Comparison of ENCODE assay signal across 15 cellular contexts in the genomic region with DNA sequence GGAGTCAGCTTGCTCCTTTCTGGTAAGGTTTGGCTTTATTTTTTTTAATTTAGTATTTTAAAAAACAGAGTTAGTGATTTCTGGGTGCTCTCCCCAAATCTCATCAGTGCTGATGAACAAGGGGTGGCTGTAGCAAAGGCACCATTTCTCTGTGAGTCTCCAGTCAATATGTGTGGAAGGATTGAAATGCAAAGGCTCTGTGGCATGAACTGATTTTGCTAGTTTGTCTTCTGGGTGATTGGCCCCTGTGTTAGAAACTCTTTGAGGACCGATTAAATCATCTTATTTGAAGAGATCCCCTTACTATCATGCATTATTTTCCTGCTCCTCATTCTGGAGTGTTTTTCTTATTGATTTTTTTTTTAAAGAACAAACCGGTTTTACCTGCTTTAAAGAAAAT. TPM values are rescaled to one million over a fixed set of nuclear protein-coding genes. Genes with fewer than 3 reads are reported as not detected.
DNase-seq lines count a peak whose midpoint lies in the region; ATAC-seq and TF ChIP-seq lines count a peak whose summit lies in the region.
"Had no signal": no experiment of that assay in that cellular context is flagged by ENCODE, and none has a peak within 500 bp of the region (broad histone marks: within the 10 kb centered on the region; RNA-seq: fewer than 3 reads in every experiment).

No MANE protein-coding gene starts in this region.

- TF ChIP-seq POLR2A in thyroid gland (IDR thresholded peaks at IDR 0.05), result no peak

- H3K9me3 Mint-ChIP-seq in CD14-positive monocyte, result peaks cover 0 to 4% (median 0%) of the 10 kb centered on the region in 7 donors

- POLR2A ChIA-PET in RWPE1 (lab: Yijun Ruan, JAX; ENCODE audit: low non-redundant PET), result no interaction called here

- peaks cover 18% of the 10 kb centered on the region for H3F3A ChIP-seq in GM23248 (ENCODE audit: insufficient read depth)

- H3K79me2 ChIP-seq in GM23248 (ENCODE audit: insufficient read depth) (peaks cover 17% of the 10 kb centered on the region), hepatocyte (no peaks in the 10 kb centered on the region)

- H3K9me3 ChIP-seq in GM23248 (ENCODE audit: low read depth) (no peaks in the 10 kb centered on the region), hepatocyte (ENCODE audit: low read depth) (no peaks in the 10 kb centered on the region), psoas muscle (no peaks in the 10 kb centered on the region), thyroid gland (no peaks in the 10 kb centered on the region)

- no peaks in the 10 kb centered on the region for H3K36me3 ChIP-seq in GM23248 (ENCODE audit: low read depth)
- H3K36me3 ChIP-seq in hepatocyte (replicated peaks; ENCODE audit: insufficient read depth, low read depth), result no peaks in the 10 kb centered on the region
- H3K36me3 ChIP-seq in psoas muscle (ENCODE audit: insufficient read depth in 1 of 2, low read depth in 1 of 2), result no peaks in the 10 kb centered on the region
- H3K36me3 ChIP-seq in thyroid gland, result no peaks in the 10 kb centered on the region

- DNase-seq in GM23248 (peak; percentile 20), hepatocyte (ENCODE audit: low spot score) (no peak), psoas muscle (no peak), RWPE1 (ENCODE audit: low spot score) (no peak), CD14-positive monocyte (ENCODE audit: low spot score) (no peak), thyroid gland (no peak), amniotic stem cell (lab: John Stamatoyannopoulos, UW) (no peak)
- DNase-seq: activated CD4-positive, alpha-beta T cell treated with anti-CD3 and anti-CD28 coated beads for 1 hour; activated T-cell treated with anti-CD3 and anti-CD28 coated beads, Interleukin-2, amount 50 U/mL, for 72 hours; GDM1; left colon; NCI-H1694 treated with DMSO at 0.1 percent for 48 hours had no signal

- ATAC-seq in psoas muscle, result no peak
- ATAC-seq: activated T-cell treated with anti-CD3 and anti-CD28 coated beads, Interleukin-2, amount 50 U/mL, for 72 hours; esophagus mucosa; left colon; SK-N-SH treated with all-trans-retinoic acid at 6 μM for 48 hours had no signal

- no peak overlapping the region for H3K4me3 Mint-ChIP-seq in CD14-positive monocyte
- H3K4me3 Mint-ChIP-seq: activated T-cell treated with anti-CD3 and anti-CD28 coated beads, Interleukin-2, amount 50 U/mL, for 72 hours had no signal

- H3K27me3 ChIP-seq in GM23248 (replicated peaks; ENCODE audit: insufficient read depth), result no peaks in the 10 kb centered on the region
- H3K27me3 ChIP-seq in hepatocyte, result no peaks in the 10 kb centered on the region
- peaks cover 0 to 3% (median 0%) of the 10 kb centered on the region in 3 donors for H3K27me3 ChIP-seq in psoas muscle (ENCODE audit: insufficient read depth in 3 of 3, low read length in 2 of 3)
- no peaks in the 10 kb centered on the region for H3K27me3 ChIP-seq in thyroid gland

- H3K9ac ChIP-seq in GM23248, result peak overlapping the region; percentile 73

- H3K4me2 ChIP-seq in GM23248 (ENCODE audit: unreplicated experiment) (peak overlapping the region; percentile 93), hepatocyte (peak overlapping the region; percentile 65)

- H3K27ac ChIP-seq in GM23248 (peak overlapping the region; percentile 46), hepatocyte (no peak overlapping the region), psoas muscle (peak overlapping the region; percentile 54), RWPE1 (no peak overlapping the region), thyroid gland (peak overlapping the region in 1 of 3 donors; percentile 49)

- H2AFZ ChIP-seq in GM23248 (peak overlapping the region; percentile 96), hepatocyte (peak overlapping the region; percentile 49)

- H4K20me1 ChIP-seq in GM23248 (ENCODE audit: insufficient read depth), result no peaks in the 10 kb centered on the region
- no peaks in the 10 kb centered on the region for H4K20me1 ChIP-seq in hepatocyte (ENCODE audit: insufficient read depth, poor library complexity, severe bottlenecking)

- 76 to 79% methylated on average over 2 of the region's 2 CpGs for WGBS in GM23248 (ENCODE audit: low coverage in 1 of 2, low lambda C conversion rate in 2 of 2, missing lambda C conversion rate in 2 of 2), 2 experiments
- WGBS in hepatocyte (ENCODE audit: low lambda C conversion rate, missing lambda C conversion rate), result 73% methylated on average over 2 of the region's 2 CpGs
- 56 to 73% (median 57%) methylated on average over 2 of the region's 2 CpGs for WGBS in psoas muscle, 3 donors
- WGBS in thyroid gland, 2 donors, result 43 to 46% methylated on average over 2 of the region's 2 CpGs

- CTCF ChIA-PET in RWPE1 (lab: Yijun Ruan, JAX), result interaction anchor here (0.6 kb wide), 1 partner anchor 71 kb away, joined by 4 read pairs; no protein-coding TSS in a partner anchor

- H3K36me3 Mint-ChIP-seq in CD14-positive monocyte, result no peaks in the 10 kb centered on the region

- no peaks in the 10 kb centered on the region for H3K27me3 Mint-ChIP-seq in CD14-positive monocyte (ENCODE audit: low read depth in 3 of 3)

- no peak overlapping the region for H3K27ac Mint-ChIP-seq in CD14-positive monocyte
- H3K27ac Mint-ChIP-seq: activated T-cell treated with anti-CD3 and anti-CD28 coated beads, Interleukin-2, amount 50 U/mL, for 72 hours had no signal

- in situ Hi-C loops in GM23248 (cut with MboI), result no loop called here

- intact Hi-C loops in psoas muscle (cut with DNase I), result no loop called here
- intact Hi-C loops in CD14-positive monocyte (cut with micrococcal nuclease), result no loop called here
- intact Hi-C loops in thyroid gland (cut with DNase I), result no loop called here

- peak overlapping the region; percentile 74 for H3K4me3 ChIP-seq in GM23248
- peak overlapping the region; percentile 79 for H3K4me3 ChIP-seq in WI38 (ENCODE audit: low read depth, low read length)
- no peak overlapping the region for H3K4me3 ChIP-seq in hepatocyte
- H3K4me3 ChIP-seq in psoas muscle, result peak overlapping the region; percentile 57
- no peak overlapping the region for H3K4me3 ChIP-seq in thyroid gland (replicated peaks in 1 of 3)

- TF ChIP-seq CTCF in WI38 (IDR thresholded peaks at IDR 0.05; ENCODE audit: low read depth, low read length) (no peak), hepatocyte (IDR thresholded peaks at IDR 0.05; ENCODE audit: poor library complexity) (no peak), psoas muscle (IDR thresholded peaks at IDR 0.05) (no peak), RWPE1 (conservative IDR thresholded peaks at IDR 0.05; ENCODE audit: low read depth) (no peak), CD14-positive monocyte (IDR thresholded peaks at IDR 0.05) (no peak), thyroid gland (IDR thresholded peaks at IDR 0.05) (no peak)

- H3K9me2 ChIP-seq in GM23248 (ENCODE audit: insufficient read depth) (no peaks in the 10 kb centered on the region), hepatocyte (replicated peaks; ENCODE audit: insufficient read depth) (no peaks in the 10 kb centered on the region)

- H3K4me1 Mint-ChIP-seq in CD14-positive monocyte, result peaks cover 1% of the 10 kb centered on the region

- peaks cover 34% of the 10 kb centered on the region for H3K4me1 ChIP-seq in GM23248 (ENCODE audit: insufficient read depth)
- peaks cover 7% of the 10 kb centered on the region for H3K4me1 ChIP-seq in hepatocyte (ENCODE audit: insufficient read depth)
- H3K4me1 ChIP-seq in psoas muscle, result no peaks in the 10 kb centered on the region
- no peaks in the 10 kb centered on the region for H3K4me1 ChIP-seq in thyroid gland

RNA-seq across cellular contexts. Expression of a gene that starts 0.6 kb away (rescaled TPM):
- total RNA-seq in GM23248 (2014; rRNA removed; shearing (Covaris generic)), result 7.1 and 10.2 TPM in 2 replicates
- polyA plus RNA-seq in GM23248 (2016; fragmentation: Nextera tagmentation; extraction: Ambion mirVana), result 4.3 and 5.0 TPM in 2 replicates
- total RNA-seq in hepatocyte, result 3.9 and 5.6 TPM in 2 replicates
- 2.0 TPM in 2 replicates for polyA plus RNA-seq in hepatocyte
- 10 to 100 TPM in 2 of 4 donors, 1 to 10 TPM in 2; 5.7 to 14.5 (median 9.1) TPM for total RNA-seq in psoas muscle
- polyA plus RNA-seq in psoas muscle, result 1 to 10 TPM; 4.6 to 7.1 (median 4.9) TPM
- not detected for polyA plus RNA-seq in CD14-positive monocyte
- total RNA-seq in thyroid gland, result 10 to 100 TPM; 11.9 to 32.6 (median 15.9) TPM
- total RNA-seq: activated T-cell treated with anti-CD3 and anti-CD28 coated beads, Interleukin-2, amount 50 U/mL, for 72 hours had no signal

Comparison
In these comparisons a context has a peak if more than half of its experiments do, and no peak if none do; other contexts are left out.
1. H3K27ac ChIP-seq: peak in GM23248 (single experiment) and psoas muscle (single experiment); none in hepatocyte (single experiment) and RWPE1 (single experiment).
2. H3K4me3 ChIP-seq: peak in GM23248 (single experiment), WI38 (single experiment) and psoas muscle (single experiment); none in hepatocyte (single experiment) and thyroid gland (0 of 3).